8 cellular contexts compared by ENCODE assay signal in the genomic region with DNA sequence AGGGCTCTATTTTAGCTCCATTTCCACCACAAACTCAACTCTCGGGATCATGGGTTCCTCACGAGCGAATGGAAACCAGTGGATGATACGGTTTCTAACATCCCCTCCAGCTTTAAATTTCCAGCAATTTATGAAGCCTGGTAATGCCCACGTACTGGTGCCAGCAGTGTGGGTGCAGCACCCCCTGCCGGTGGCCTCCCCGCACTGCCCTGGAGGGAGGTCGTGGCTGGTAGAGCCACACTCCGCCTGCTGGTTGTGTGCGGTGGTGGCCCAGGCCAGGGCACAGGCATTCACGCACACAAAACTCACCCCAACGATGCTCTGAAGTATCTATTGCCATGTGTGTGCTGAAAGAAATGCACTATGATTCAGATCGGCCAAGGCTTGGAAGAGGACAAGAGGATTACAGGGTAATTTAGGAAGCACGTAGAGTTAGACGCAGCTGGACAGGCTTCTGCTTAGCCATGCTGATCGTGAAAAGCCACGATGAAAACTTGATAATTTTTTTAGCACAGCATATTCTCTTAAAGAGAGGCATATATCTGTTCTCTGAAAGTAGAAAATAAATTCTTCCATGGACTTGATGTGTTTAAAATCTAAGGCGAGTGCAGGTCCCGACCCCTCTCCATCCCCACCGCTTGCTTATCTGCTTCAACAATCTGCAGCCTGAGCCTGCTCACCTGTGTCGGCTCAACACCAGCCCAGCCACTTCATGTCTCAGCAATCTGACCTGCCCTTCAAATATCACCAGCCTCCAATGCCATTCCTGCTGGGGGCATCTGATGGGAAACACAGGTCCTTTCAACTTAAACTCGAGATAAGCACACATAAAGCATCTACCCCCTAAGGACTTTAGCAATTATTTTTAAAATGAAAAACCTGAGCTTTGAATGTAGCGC. TPM values are rescaled to one million over a fixed set of nuclear protein-coding genes. Genes with fewer than 3 reads are reported as not detected.
A peak's percentile ranks its signal among the peaks of the same experiment; 100 is the strongest.
DNase-seq lines count a peak whose midpoint lies in the region; ATAC-seq, FAIRE-seq and TF ChIP-seq lines count a peak whose summit lies in the region.

No MANE protein-coding gene starts in this region.

- H3K27ac Mint-ChIP-seq in activated T-helper 2 cell treated with anti-CD3 and anti-CD28 coated beads, Interferon-gamma antibody, Interleukin-2, Interleukin-4, amounts not matched to agents 10 μg/mL and 5 μg/mL and 100 μg/mL, durations not matched to agents 14 hours and 24 hours and 36 hours: no peak overlapping the region

- H3K27me3 ChIP-seq in OCI-LY3 (ENCODE audit: low read depth, low read length) (no peaks in the 10 kb centered on the region), gastroesophageal sphincter (no peaks in the 10 kb centered on the region), parathyroid adenoma (ENCODE audit: control insufficient read depth, insufficient read depth, low read length) (no peaks in the 10 kb centered on the region)

- H3K36me3 ChIP-seq in OCI-LY3 (replicated peaks; ENCODE audit: low read depth, low read length) (no peaks in the 10 kb centered on the region), gastroesophageal sphincter (peaks cover 0 to 4% of the 10 kb centered on the region in 2 donors), parathyroid adenoma (ENCODE audit: control insufficient read depth, insufficient read depth, low read length) (no peaks in the 10 kb centered on the region)

- no peaks in the 10 kb centered on the region for H3K79me2 ChIP-seq in OCI-LY3 (ENCODE audit: low read length)
- no peaks in the 10 kb centered on the region for H3K79me2 ChIP-seq in parathyroid adenoma

- FAIRE-seq in urothelium cell line (lab: Jason Lieb, UNC): no peak

- peak overlapping the region; percentile 78; the same call in 1 of the 2 replicates for H2AFZ ChIP-seq in OCI-LY3 (ENCODE audit: low read depth, low read length)
- no peak overlapping the region for H2AFZ ChIP-seq in parathyroid adenoma

- H3K4me3 ChIP-seq in AG04449 (ENCODE audit: low read depth, low read length) (no peak overlapping the region), OCI-LY3 (ENCODE audit: low read length) (peak overlapping the region; percentile 60), gastroesophageal sphincter (no peak overlapping the region), parathyroid adenoma (ENCODE audit: low read depth, low read length) (no peak overlapping the region)

- peak overlapping the region; percentile 74 for H3K4me2 ChIP-seq in OCI-LY3 (ENCODE audit: low read length)
- no peak overlapping the region for H3K4me2 ChIP-seq in parathyroid adenoma (ENCODE audit: low read length)

- TF ChIP-seq EP300 in gastroesophageal sphincter (IDR thresholded peaks at IDR 0.05): no peak

- TF ChIP-seq CTCF in AG04449 (IDR thresholded peaks at IDR 0.05; ENCODE audit: insufficient read depth, low read length, missing control alignments): peak; percentile 100
- peak; percentile 96 for TF ChIP-seq CTCF in OCI-LY3 (IDR thresholded peaks at IDR 0.05; ENCODE audit: low read depth, low read length)
- TF ChIP-seq CTCF in gastroesophageal sphincter (IDR thresholded peaks at IDR 0.05): peak in 3 of 4 experiments; percentile 68 to 80 (median 71)
- TF ChIP-seq CTCF in parathyroid adenoma (IDR thresholded peaks at IDR 0.05): peak; percentile 53

- POLR2A ChIA-PET in AG04449 (lab: Yijun Ruan, JAX): interaction anchor here (0.7 kb wide), 1 partner anchor 43 kb away, joined by 4 read pairs; no protein-coding TSS in a partner anchor

- peaks cover 8% of the 10 kb centered on the region for H3K4me1 ChIP-seq in OCI-LY3 (ENCODE audit: low read length)
- H3K4me1 ChIP-seq in gastroesophageal sphincter: no peaks in the 10 kb centered on the region
- no peaks in the 10 kb centered on the region for H3K4me1 ChIP-seq in parathyroid adenoma

- H3K4me1 Mint-ChIP-seq in activated T-helper 2 cell treated with anti-CD3 and anti-CD28 coated beads, Interferon-gamma antibody, Interleukin-2, Interleukin-4, amounts not matched to agents 10 μg/mL and 5 μg/mL and 100 μg/mL, durations not matched to agents 14 hours and 24 hours and 36 hours (ENCODE audit: low read depth): no peaks in the 10 kb centered on the region

- 78 to 83% methylated on average over 12 of the region's 23 CpGs for WGBS in gastroesophageal sphincter (ENCODE audit: low coverage in 1 of 2), 2 donors

- DNase-seq in AG04449 (ENCODE audit: low read depth, low spot score) (no peak), urothelium cell line (ENCODE audit: low spot score) (peak; percentile 76)
- peak; percentile 67 for DNase-seq in activated T-helper 2 cell treated with anti-CD3 and anti-CD28 coated beads, Interferon-gamma antibody, Interleukin-2, Interleukin-4, amounts not matched to agents 10 μg/mL and 5 μg/mL and 100 μg/mL, durations not matched to agents 14 hours and 24 hours and 36 hours (ENCODE audit: low spot score)

- H3K27ac ChIP-seq in OCI-LY3 (ENCODE audit: low read length) (no peak overlapping the region), gastroesophageal sphincter (no peak overlapping the region), parathyroid adenoma (no peak overlapping the region)

- H3K4me3 Mint-ChIP-seq in activated T-helper 2 cell treated with anti-CD3 and anti-CD28 coated beads, Interferon-gamma antibody, Interleukin-2, Interleukin-4, amounts not matched to agents 10 μg/mL and 5 μg/mL and 100 μg/mL, durations not matched to agents 14 hours and 24 hours and 36 hours (ENCODE audit: low read depth): no peak overlapping the region

- intact Hi-C loops in activated T-helper 2 cell treated with anti-CD3 and anti-CD28 coated beads, Interferon-gamma antibody, Interleukin-2, Interleukin-4, amounts not matched to agents 10 μg/mL and 5 μg/mL and 100 μg/mL, durations not matched to agents 14 hours and 24 hours and 36 hours (cut with micrococcal nuclease): loop anchor here (1.0 kb wide), 1 partner anchor 277 kb away; no protein-coding TSS in a partner anchor

- ATAC-seq in GM18867 (IDR thresholded peaks at IDR 0.05; ENCODE audit: unreplicated experiment) (peak; percentile 100), HG03045 (IDR thresholded peaks at IDR 0.05; ENCODE audit: unreplicated experiment) (peak; percentile 99), gastroesophageal sphincter (peak; percentile 80)

- H3K36me3 Mint-ChIP-seq in activated T-helper 2 cell treated with anti-CD3 and anti-CD28 coated beads, Interferon-gamma antibody, Interleukin-2, Interleukin-4, amounts not matched to agents 10 μg/mL and 5 μg/mL and 100 μg/mL, durations not matched to agents 14 hours and 24 hours and 36 hours (ENCODE audit: low read depth): no peaks in the 10 kb centered on the region

- no peaks in the 10 kb centered on the region for H3K9me3 ChIP-seq in OCI-LY3 (ENCODE audit: insufficient read depth, low read length)
- H3K9me3 ChIP-seq in gastroesophageal sphincter: no peaks in the 10 kb centered on the region
- no peaks in the 10 kb centered on the region for H3K9me3 ChIP-seq in parathyroid adenoma (ENCODE audit: control insufficient read depth, low read length)

- H4K20me1 ChIP-seq in OCI-LY3 (ENCODE audit: insufficient read depth, low read length): no peaks in the 10 kb centered on the region

- H3K9me3 Mint-ChIP-seq in activated T-helper 2 cell treated with anti-CD3 and anti-CD28 coated beads, Interferon-gamma antibody, Interleukin-2, Interleukin-4, amounts not matched to agents 10 μg/mL and 5 μg/mL and 100 μg/mL, durations not matched to agents 14 hours and 24 hours and 36 hours: no peaks in the 10 kb centered on the region

- CTCF ChIA-PET in AG04449 (lab: Yijun Ruan, JAX): interaction anchor here (0.6 to 8.9 kb wide), 60 partner anchors 9 to 367 kb away, joined by 3 to 168 read pairs (median 4); partner anchors contain the start of gene SCD5

- TF ChIP-seq POLR2A in gastroesophageal sphincter (IDR thresholded peaks at IDR 0.05): no peak

- no peaks in the 10 kb centered on the region for H3K27me3 Mint-ChIP-seq in activated T-helper 2 cell treated with anti-CD3 and anti-CD28 coated beads, Interferon-gamma antibody, Interleukin-2, Interleukin-4, amounts not matched to agents 10 μg/mL and 5 μg/mL and 100 μg/mL, durations not matched to agents 14 hours and 24 hours and 36 hours (ENCODE audit: low read depth)

- H3K9ac ChIP-seq in OCI-LY3 (ENCODE audit: low read length): no peak overlapping the region
- no peak overlapping the region for H3K9ac ChIP-seq in parathyroid adenoma

RNA-seq across cellular contexts. Expression of gene SCD5, which starts 59.1 kb away (rescaled TPM):
- total RNA-seq in activated T-helper 2 cell treated with anti-CD3 and anti-CD28 coated beads, Interferon-gamma antibody, Interleukin-2, Interleukin-4, amounts not matched to agents 10 μg/mL and 5 μg/mL and 100 μg/mL, durations not matched to agents 14 hours and 24 hours and 36 hours: 1.0 and 1.1 TPM in 2 replicates
- 10 to 100 TPM; 15.5 to 21.8 (median 20.3) TPM for total RNA-seq in gastroesophageal sphincter
